8 cellular contexts compared by ENCODE assay signal in genomic region chr7:143361552-143362125, GRCh38. TPM values are rescaled to one million over a fixed set of nuclear protein-coding genes. Genes with fewer than 3 reads are reported as not detected.
DNase-seq lines count a peak whose midpoint lies in the region; TF ChIP-seq lines count a peak whose summit lies in the region.

No MANE protein-coding gene starts in this region.

- CTCF ChIA-PET in AG04449 (lab: Yijun Ruan, JAX) (no interaction called here), MCF 10A (lab: Yijun Ruan, JAX) (interaction anchor here (1.3 kb wide), 1 partner anchor 13 kb away, joined by 3 read pairs; no protein-coding TSS in a partner anchor)

- peaks cover 17% of the 10 kb centered on the region for H3K4me1 ChIP-seq in HUES6 (ENCODE audit: control insufficient read depth, insufficient read depth, low read length)

- H3K36me3 ChIP-seq in HUES6 (ENCODE audit: control insufficient read depth, insufficient read depth, low read length), result peaks cover 15% of the 10 kb centered on the region; the same call in 1 of the 2 replicates

- POLR2A ChIA-PET in AG04449 (lab: Yijun Ruan, JAX) (no interaction called here), MCF 10A (lab: Yijun Ruan, JAX) (interaction anchor here (1.3 kb wide), 1 partner anchor 11 kb away, joined by 4 read pairs; no protein-coding TSS in a partner anchor)

- no peaks in the 10 kb centered on the region for H3K9me3 ChIP-seq in HUES6 (ENCODE audit: control insufficient read depth, insufficient read depth, low read depth, low read length)

- TF ChIP-seq CTCF in AG04449 (IDR thresholded peaks at IDR 0.05; ENCODE audit: insufficient read depth, low read length, missing control alignments) (no peak), MCF 10A (IDR thresholded peaks at IDR 0.05; ENCODE audit: unreplicated experiment) (no peak), mesothelial cell of epicardium (IDR thresholded peaks at IDR 0.05; ENCODE audit: unreplicated experiment) (no peak)

- H3K9ac ChIP-seq in HUES6 (ENCODE audit: low read length), result no peak overlapping the region

- H3K4me3 Mint-ChIP-seq in MCF 10A (ENCODE audit: unreplicated experiment) (peak overlapping the region; percentile 73), mesothelial cell of epicardium (peak overlapping the region; percentile 78)

- H3K27me3 Mint-ChIP-seq in MCF 10A (ENCODE audit: insufficient read depth, unreplicated experiment), result peaks cover 70% of the 10 kb centered on the region
- peaks cover 79% of the 10 kb centered on the region for H3K27me3 Mint-ChIP-seq in mesothelial cell of epicardium (ENCODE audit: low read depth)

- no peak for DNase-seq in AG04449 (ENCODE audit: low read depth, low spot score)
- no peak for DNase-seq in MCF 10A (ENCODE audit: unreplicated experiment)
- no peak for DNase-seq in mesothelial cell of epicardium (ENCODE audit: low spot score in 2 of 2, unreplicated experiment in 2 of 2)
- DNase-seq in stimulated activated CD4-positive, alpha-beta T cell treated with anti-CD3 and anti-CD28 coated beads, Interleukin-4, amount 100 ng/mL, for 1 hour, result no peak
- no peak for DNase-seq in DMS153 (lab: John Stamatoyannopoulos, UW)
- no peak for DNase-seq in COLO829 (ENCODE audit: low spot score)
- no peak for DNase-seq in stimulated activated CD4-positive, alpha-beta T cell treated with anti-CD3 and anti-CD28 coated beads, Interleukin-4, amount 100 ng/mL, for 24 hours

- H3K9me3 Mint-ChIP-seq in MCF 10A (ENCODE audit: unreplicated experiment), result no peaks in the 10 kb centered on the region
- H3K9me3 Mint-ChIP-seq in mesothelial cell of epicardium, result no peaks in the 10 kb centered on the region

- BruUV-seq in MCF 10A (replicated peaks; lab: Mats Ljungman, UMichigan), result no TSS peak

- no peak overlapping the region for H3K27ac ChIP-seq in HUES6 (ENCODE audit: low read depth, low read length)

- H3K27me3 ChIP-seq in HUES6 (ENCODE audit: control insufficient read depth, insufficient read depth, low read length), result peaks cover 54% of the 10 kb centered on the region

- H3K27ac Mint-ChIP-seq in MCF 10A (ENCODE audit: low read depth, unreplicated experiment), result no peak overlapping the region
- H3K27ac Mint-ChIP-seq in mesothelial cell of epicardium, result no peak overlapping the region

- no peaks in the 10 kb centered on the region for H3K36me3 Mint-ChIP-seq in MCF 10A (ENCODE audit: insufficient read depth, unreplicated experiment)
- H3K36me3 Mint-ChIP-seq in mesothelial cell of epicardium, result no peaks in the 10 kb centered on the region

- H3K4me3 ChIP-seq in AG04449 (ENCODE audit: low read depth, low read length), result peak overlapping the region; percentile 65
- peak overlapping the region; percentile 98 for H3K4me3 ChIP-seq in HUES6 (ENCODE audit: low read depth, low read length)

- no peaks in the 10 kb centered on the region for H3K4me1 Mint-ChIP-seq in MCF 10A (ENCODE audit: insufficient read depth, unreplicated experiment)
- peaks cover 7% of the 10 kb centered on the region for H3K4me1 Mint-ChIP-seq in mesothelial cell of epicardium

- intact Hi-C loops in MCF 10A (cut with micrococcal nuclease), result no loop called here

RNA-seq across cellular contexts. Expression of gene FAM131B, which starts 0.9 kb away (rescaled TPM):
- 0.19 and 0.25 TPM in 2 replicates for total RNA-seq in MCF 10A (2022)
- total RNA-seq in mesothelial cell of epicardium, result 5.6 to 6.1 TPM (median 5.8 TPM) in 3 replicates

RNA-seq across cellular contexts. Expression of gene ZYX, which starts 19.5 kb away (rescaled TPM):
- total RNA-seq in MCF 10A (2022), result 168 and 260 TPM in 2 replicates
- 284 to 295 TPM (median 290 TPM) in 3 replicates for total RNA-seq in mesothelial cell of epicardium

RNA-seq across cellular contexts. Expression of gene CLCN1, which starts 45.7 kb away (rescaled TPM):
- total RNA-seq in MCF 10A (2022) (not detected in 2 replicates), mesothelial cell of epicardium (0.07 to 0.16 TPM (median 0.11 TPM) in 3 replicates)

RNA-seq across cellular contexts. Expression of gene EPHA1, which starts 47.0 kb away (rescaled TPM):
- total RNA-seq in MCF 10A (2022), result 0.89 and 1.2 TPM in 2 replicates
- total RNA-seq in mesothelial cell of epicardium, result 23.2 to 28.8 TPM (median 27.3 TPM) in 3 replicates
